25 cellular contexts compared by ENCODE assay signal in the genomic region with DNA sequence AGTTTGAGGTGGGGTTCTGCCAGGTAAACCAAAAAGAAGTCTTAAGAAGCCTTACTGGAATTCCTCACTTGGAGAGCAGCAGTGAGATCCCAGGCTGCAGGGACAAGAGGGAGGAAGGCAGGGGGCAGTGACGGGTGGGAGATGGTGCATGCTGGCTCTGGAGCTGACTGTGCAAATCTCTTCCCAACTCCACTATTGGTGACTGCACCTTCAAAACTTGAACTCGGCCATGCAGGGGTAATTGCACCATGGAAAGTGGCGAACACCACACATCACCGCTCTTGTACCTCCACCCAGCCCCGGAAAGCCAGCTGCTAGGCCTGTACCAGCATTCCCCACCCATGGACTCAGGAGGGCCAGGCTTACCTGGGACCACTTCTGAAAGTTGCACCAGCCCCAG. TPM values are rescaled to one million over a fixed set of nuclear protein-coding genes. Genes with fewer than 3 reads are reported as not detected.
DNase-seq lines count a peak whose midpoint lies in the region; ATAC-seq and TF ChIP-seq lines count a peak whose summit lies in the region.
"Had no signal": no experiment of that assay in that cellular context is flagged by ENCODE, and none has a peak within 500 bp of the region (broad histone marks: within the 10 kb centered on the region; RNA-seq: fewer than 3 reads in every experiment).

No MANE protein-coding gene starts in this region.

- POLR2A ChIA-PET in CD8-positive, alpha-beta T cell (lab: Charles Lee) = no interaction called here

- H3K36me3 Mint-ChIP-seq in CD8-positive, alpha-beta T cell = peaks cover 73% of the 10 kb centered on the region
- H3K36me3 Mint-ChIP-seq in Calu3 (ENCODE audit: insufficient read depth, unreplicated experiment) = peaks cover 49% of the 10 kb centered on the region

- intact Hi-C loops in esophagus squamous epithelium (cut with DNase I) = no loop called here
- intact Hi-C loops in gastrocnemius medialis (cut with DNase I; ENCODE audit: low total_unique reads) = no loop called here
- intact Hi-C loops in mucosa of descending colon (cut with DNase I, micrococcal nuclease) = no loop called here
- intact Hi-C loops in CD8-positive, alpha-beta T cell (cut with DNase I, micrococcal nuclease) = no loop called here
- intact Hi-C loops in Calu3 (cut with micrococcal nuclease; ENCODE audit: unreplicated experiment) = no loop called here

- H3K4me1 Mint-ChIP-seq in CD8-positive, alpha-beta T cell (ENCODE audit: low read depth) = no peaks in the 10 kb centered on the region
- H3K4me1 Mint-ChIP-seq in Calu3 (ENCODE audit: low read depth, unreplicated experiment) = no peaks in the 10 kb centered on the region
- H3K4me1 Mint-ChIP-seq: activated naive CD8-positive, alpha-beta T cell treated with anti-CD3 and anti-CD28 coated beads, Interleukin-2, amount 50 U/mL, for 24 hours; central memory CD8-positive, alpha-beta T cell had no signal

- no peaks in the 10 kb centered on the region for H4K20me1 ChIP-seq in GM23248 (ENCODE audit: insufficient read depth)
- H4K20me1 ChIP-seq: BLaER1 had no signal

- no peak overlapping the region for H2AFZ ChIP-seq in GM23248
- H2AFZ ChIP-seq: PC-9 had no signal

- peaks cover 15% of the 10 kb centered on the region for H3K4me1 ChIP-seq in GM23248 (ENCODE audit: insufficient read depth)
- H3K4me1 ChIP-seq in esophagus squamous epithelium = peaks cover 12 to 28% (median 20%) of the 10 kb centered on the region in 3 donors
- H3K4me1 ChIP-seq in gastrocnemius medialis = peaks cover 17 to 19% of the 10 kb centered on the region in 2 donors
- H3K4me1 ChIP-seq in mucosa of descending colon (ENCODE audit: low read depth) = no peaks in the 10 kb centered on the region
- H3K4me1 ChIP-seq in CD8-positive, alpha-beta T cell (ENCODE audit: insufficient read depth, low read length) = no peaks in the 10 kb centered on the region
- H3K4me1 ChIP-seq: BLaER1, upper lobe of right lung had no signal

- DNase-seq in GM23248 (no peak), M059J (ENCODE audit: low read depth) (peak; percentile 9), esophagus squamous epithelium (lab: John Stamatoyannopoulos, UW) (no peak), gastrocnemius medialis (no peak), mucosa of descending colon (no peak), Calu3 (no peak)
- DNase-seq in CD8-positive, alpha-beta T cell = no peak
- DNase-seq: activated CD4-positive, alpha-beta T cell treated with anti-CD3 and anti-CD28 coated beads, Interleukin-2, amount 50 U/mL, for 48 hours; activated CD4-positive, CD25-positive, alpha-beta regulatory T cell treated with anti-CD3 and anti-CD28 coated beads, Interleukin-2, amount 50 U/mL, for 72 hours; activated naive CD4-positive, alpha-beta T cell; activated naive CD8-positive, alpha-beta T cell treated with anti-CD3 and anti-CD28 coated beads, Interleukin-2, amount 50 U/mL, for 24 hours; dermis blood vessel endothelial cell; DMS79; GDM1; KBM-7; MM.1S; NCI-H2029; NCI-H524; PC-9; stimulated activated CD4-positive, alpha-beta T cell treated with anti-CD3 and anti-CD28 coated beads, Interleukin-4, amount 100 ng/mL, for 1 hour; T-helper 2 cell; upper lobe of right lung had no signal

- CTCF ChIA-PET in CD8-positive, alpha-beta T cell (lab: Charles Lee) = no interaction called here
- CTCF ChIA-PET in Calu3 (lab: Charles Lee) = no interaction called here

- H3K27me3 ChIP-seq in GM23248 (replicated peaks; ENCODE audit: insufficient read depth) = no peaks in the 10 kb centered on the region
- H3K27me3 ChIP-seq in esophagus squamous epithelium = no peaks in the 10 kb centered on the region
- H3K27me3 ChIP-seq in gastrocnemius medialis = no peaks in the 10 kb centered on the region
- no peaks in the 10 kb centered on the region for H3K27me3 ChIP-seq in CD8-positive, alpha-beta T cell (ENCODE audit: insufficient read depth, low read length)
- H3K27me3 ChIP-seq: BLaER1, upper lobe of right lung had no signal

- no peaks in the 10 kb centered on the region for H3K27me3 Mint-ChIP-seq in CD8-positive, alpha-beta T cell (ENCODE audit: low read depth)
- H3K27me3 Mint-ChIP-seq in Calu3 (ENCODE audit: unreplicated experiment) = no peaks in the 10 kb centered on the region
- H3K27me3 Mint-ChIP-seq: activated naive CD8-positive, alpha-beta T cell treated with anti-CD3 and anti-CD28 coated beads, Interleukin-2, amount 50 U/mL, for 24 hours; central memory CD8-positive, alpha-beta T cell had no signal

- no peak overlapping the region for H3K4me3 ChIP-seq in GM23248
- H3K4me3 ChIP-seq in esophagus squamous epithelium = no peak overlapping the region
- peak overlapping the region in 1 of 4 donors; percentile 64 for H3K4me3 ChIP-seq in gastrocnemius medialis
- H3K4me3 ChIP-seq in mucosa of descending colon = no peak overlapping the region
- no peak overlapping the region for H3K4me3 ChIP-seq in CD8-positive, alpha-beta T cell (ENCODE audit: low read depth, low read length)
- H3K4me3 ChIP-seq: BLaER1, PC-9, upper lobe of right lung had no signal

- H3K4me2 ChIP-seq in GM23248 (ENCODE audit: unreplicated experiment) = no peak overlapping the region
- H3K4me2 ChIP-seq: BLaER1, PC-9 had no signal

- no peak overlapping the region for H3K27ac Mint-ChIP-seq in CD8-positive, alpha-beta T cell
- H3K27ac Mint-ChIP-seq in Calu3 (ENCODE audit: unreplicated experiment) = no peak overlapping the region
- H3K27ac Mint-ChIP-seq: activated naive CD8-positive, alpha-beta T cell treated with anti-CD3 and anti-CD28 coated beads, Interleukin-2, amount 50 U/mL, for 24 hours had no signal

- no peak for TF ChIP-seq POLR2A in esophagus squamous epithelium (IDR thresholded peaks at IDR 0.05)
- TF ChIP-seq POLR2A in gastrocnemius medialis (IDR thresholded peaks at IDR 0.05) = no peak

- no peaks in the 10 kb centered on the region for H3K36me3 ChIP-seq in GM23248 (ENCODE audit: low read depth)
- peaks cover 8 to 78% (median 13%) of the 10 kb centered on the region in 3 donors for H3K36me3 ChIP-seq in esophagus squamous epithelium
- peaks cover 0 to 38% of the 10 kb centered on the region in 2 donors for H3K36me3 ChIP-seq in gastrocnemius medialis
- peaks cover 3% of the 10 kb centered on the region for H3K36me3 ChIP-seq in mucosa of descending colon (ENCODE audit: low read depth)
- H3K36me3 ChIP-seq in CD8-positive, alpha-beta T cell (ENCODE audit: insufficient read depth, low read length) = peaks cover 4% of the 10 kb centered on the region

- ATAC-seq in gastrocnemius medialis (no peak), mucosa of descending colon (no peak), HG03432 (IDR thresholded peaks at IDR 0.05; ENCODE audit: unreplicated experiment) (no peak)
- no peak for ATAC-seq in CD8-positive, alpha-beta T cell
- ATAC-seq: activated naive CD8-positive, alpha-beta T cell treated with anti-CD3 and anti-CD28 coated beads, Interleukin-2, amount 50 U/mL, for 24 hours had no signal

- TF ChIP-seq CTCF in esophagus squamous epithelium (IDR thresholded peaks at IDR 0.05) (no peak), gastrocnemius medialis (IDR thresholded peaks at IDR 0.05 in 4 of 5, conservative IDR thresholded peaks at IDR 0.05 in 1 of 5) (no peak), mucosa of descending colon (IDR thresholded peaks at IDR 0.05) (no peak), Calu3 (IDR thresholded peaks at IDR 0.05; ENCODE audit: unreplicated experiment) (no peak)
- no peak for TF ChIP-seq CTCF in CD8-positive, alpha-beta T cell (IDR thresholded peaks at IDR 0.05)

- no peaks in the 10 kb centered on the region for H3K9me2 ChIP-seq in GM23248 (ENCODE audit: insufficient read depth)

- H3F3A ChIP-seq in GM23248 (ENCODE audit: insufficient read depth) = peaks cover 13% of the 10 kb centered on the region

- H3K79me2 ChIP-seq in GM23248 (ENCODE audit: insufficient read depth) = no peaks in the 10 kb centered on the region

- H3K9me3 ChIP-seq in GM23248 (ENCODE audit: low read depth) (no peaks in the 10 kb centered on the region), esophagus squamous epithelium (no peaks in the 10 kb centered on the region), gastrocnemius medialis (no peaks in the 10 kb centered on the region), mucosa of descending colon (no peaks in the 10 kb centered on the region)
- H3K9me3 ChIP-seq in CD8-positive, alpha-beta T cell (ENCODE audit: low read length) = no peaks in the 10 kb centered on the region
- H3K9me3 ChIP-seq: BLaER1, upper lobe of right lung had no signal

- no peak overlapping the region for H3K9ac ChIP-seq in GM23248
- H3K9ac ChIP-seq: BLaER1 had no signal

- no TSS peak for BruUV-seq in Calu3 (replicated peaks; lab: Mats Ljungman, UMichigan)

- H3K9me3 Mint-ChIP-seq in CD8-positive, alpha-beta T cell = no peaks in the 10 kb centered on the region
- peaks cover 3% of the 10 kb centered on the region for H3K9me3 Mint-ChIP-seq in Calu3 (ENCODE audit: low read depth, unreplicated experiment)
- H3K9me3 Mint-ChIP-seq: activated naive CD8-positive, alpha-beta T cell treated with anti-CD3 and anti-CD28 coated beads, Interleukin-2, amount 50 U/mL, for 24 hours; central memory CD8-positive, alpha-beta T cell had no signal

- WGBS in GM23248 (ENCODE audit: low coverage in 1 of 2, low lambda C conversion rate in 2 of 2, missing lambda C conversion rate in 2 of 2), 2 experiments = 80 to 89% methylated on average over 5 of the region's 5 CpGs
- 65 to 92% methylated on average over 2 to 5 of the region's 5 CpGs for WGBS in esophagus squamous epithelium, 2 donors

- H3K4me3 Mint-ChIP-seq in CD8-positive, alpha-beta T cell = no peak overlapping the region
- H3K4me3 Mint-ChIP-seq in Calu3 (ENCODE audit: low read depth, unreplicated experiment) = no peak overlapping the region
- H3K4me3 Mint-ChIP-seq: activated naive CD8-positive, alpha-beta T cell treated with anti-CD3 and anti-CD28 coated beads, Interleukin-2, amount 50 U/mL, for 24 hours; central memory CD8-positive, alpha-beta T cell had no signal

- H3K27ac ChIP-seq in GM23248 = peak overlapping the region; percentile 95; the same call in 1 of the 2 replicates
- peak overlapping the region in 3 of 4 donors; percentile 83 to 89 (median 87) for H3K27ac ChIP-seq in esophagus squamous epithelium
- H3K27ac ChIP-seq in gastrocnemius medialis = peak overlapping the region in 3 of 4 donors; percentile 83 to 94 (median 93)
- no peak overlapping the region for H3K27ac ChIP-seq in CD8-positive, alpha-beta T cell (ENCODE audit: low read depth, low read length)
- H3K27ac ChIP-seq: BLaER1, PC-9 had no signal

- in situ Hi-C loops in GM23248 (cut with MboI) = no loop called here
- in situ Hi-C loops in gastrocnemius medialis (cut with MboI; ENCODE audit: low sequenced_read_pairs in 4 of 4) = no loop called here

RNA-seq across cellular contexts. Expression of a gene that starts 51.4 kb away (rescaled TPM):
- total RNA-seq in GM23248 (2014; rRNA removed; shearing (Covaris generic)) = 36.0 and 45.6 TPM in 2 replicates
- 25.1 and 26.7 TPM in 2 replicates for polyA plus RNA-seq in GM23248 (2016; fragmentation: Nextera tagmentation; extraction: Ambion mirVana)
- 33.8 and 51.1 TPM in 2 replicates for total RNA-seq in M059J (2014; rRNA removed; shearing (Covaris generic))
- total RNA-seq in esophagus squamous epithelium (10 to 100 TPM in 1 of 4 donors, 1 to 10 TPM in 3; 6.6 to 21.4 (median 8.7) TPM), gastrocnemius medialis (1 to 10 TPM; 4.1 to 7.6 (median 7.3) TPM), mucosa of descending colon (10 to 100 TPM; 23.8 to 30.4 (median 26.3) TPM), Calu3 (2022) (76.2 and 78.9 TPM in 2 replicates)
- 100 to 1,000 TPM; 119 to 120 TPM for total RNA-seq in CD8-positive, alpha-beta T cell
